In the genomic region with DNA sequence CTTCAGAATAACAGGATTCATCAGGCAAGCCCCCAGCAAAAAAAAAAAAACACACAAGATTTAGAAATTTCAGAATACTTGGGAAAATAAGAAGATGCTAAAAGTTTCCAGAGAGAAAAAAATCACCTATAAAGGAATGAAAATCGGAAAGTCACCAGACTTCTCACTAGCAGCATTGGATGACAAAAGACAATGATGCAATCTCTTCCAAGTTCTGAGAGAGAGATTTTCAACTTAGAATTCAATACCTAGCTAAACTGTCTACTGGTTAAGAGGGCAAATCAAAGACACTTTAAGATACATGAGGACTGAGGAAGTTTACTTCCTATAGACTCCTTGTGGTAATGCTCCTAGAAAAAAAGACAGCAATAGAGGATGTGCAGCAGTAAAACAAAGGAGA, we compare ENCODE assay signal across 27 cellular contexts. TPM values are rescaled to one million over a fixed set of nuclear protein-coding genes. Genes with fewer than 3 reads are reported as not detected.
"Had no signal": no experiment of that assay in that cellular context is flagged by ENCODE, and none has a peak within 500 bp of the region (broad histone marks: within the 10 kb centered on the region; RNA-seq: fewer than 3 reads in every experiment).

No MANE protein-coding gene starts in this region.

- FAIRE-seq: endometrium had no signal

- H3K4me2 ChIP-seq: neural progenitor cell had no signal

- ATAC-seq: activated CD4-positive, CD25-positive, alpha-beta regulatory T cell treated with anti-CD3 and anti-CD28 coated beads, Interleukin-2, amount 50 U/mL, for 24 hours; body of pancreas; heart right ventricle; left lung; lower lobe of right lung; naive thymus-derived CD8-positive, alpha-beta T cell; right cardiac atrium had no signal

- H3K4me3 ChIP-seq: body of pancreas, colonic mucosa, esophagus squamous epithelium, heart right ventricle, left lung, lower lobe of right lung, neural progenitor cell, spleen, tibial nerve had no signal

- H3K27me3 ChIP-seq: body of pancreas, colonic mucosa, esophagus squamous epithelium, left lung, neural progenitor cell, spleen, tibial nerve had no signal

- H3K4me1 ChIP-seq: body of pancreas, colonic mucosa, left lung, lower lobe of right lung, neural progenitor cell had no signal

- H3K9ac ChIP-seq: neural progenitor cell had no signal

- H3K9me3 ChIP-seq: body of pancreas, colonic mucosa, lower lobe of right lung had no signal

- H3K36me3 ChIP-seq: colonic mucosa, esophagus squamous epithelium, heart right ventricle, left lung, lower lobe of right lung, neural progenitor cell, spleen, tibial nerve had no signal

- H3K27ac ChIP-seq: body of pancreas, colonic mucosa, left lung, lower lobe of right lung, neural progenitor cell, VCaP had no signal

- DNase-seq: activated CD4-positive, alpha-beta memory T cell treated with anti-CD3 and anti-CD28 coated beads, Interleukin-2, amount 10 ng/mL, durations not matched to agents 7 days and 5 days; activated CD4-positive, alpha-beta T cell treated with anti-CD3 and anti-CD28 coated beads for 48 hours; activated CD8-positive, alpha-beta memory T cell treated with anti-CD3 and anti-CD28 coated beads, Interleukin-2, amount 50 U/mL, for 48 hours; activated T-cell treated with anti-CD3 and anti-CD28 coated beads, Interleukin-2, amount 50 U/mL, for 24 hours; anterior cingulate cortex; body of pancreas; colonic mucosa; effector CD8-positive, alpha-beta T cell; esophagus squamous epithelium; heart right ventricle; left lung; lower lobe of right lung; mesenchymal stem cell; naive thymus-derived CD8-positive, alpha-beta T cell; occipital lobe; right cardiac atrium; spleen; stimulated activated naive CD4-positive, alpha-beta T cell treated with Interleukin-2 at 50 U/mL for 16 hours; T-helper 2 cell had no signal

- H2AFZ ChIP-seq: neural progenitor cell had no signal

RNA-seq across cellular contexts. Expression of gene TNS4, which starts 23.9 kb away (rescaled TPM):
- total RNA-seq: body of pancreas; dermis microvascular lymphatic vessel endothelial cell; glomerular endothelial cell; naive thymus-derived CD8-positive, alpha-beta T cell; occipital lobe; temporal lobe had no signal
- polyA plus RNA-seq: naive thymus-derived CD8-positive, alpha-beta T cell; right cardiac atrium had no signal

RNA-seq across cellular contexts. Expression of gene CCR7, which starts 40.0 kb away (rescaled TPM):
- total RNA-seq: glomerular endothelial cell, occipital lobe had no signal
